9 cellular contexts compared by ENCODE assay signal in genomic region chr19:48111280-48111679, GRCh38. TPM values are rescaled to one million over a fixed set of nuclear protein-coding genes. Genes with fewer than 3 reads are reported as not detected.
DNase-seq lines count a peak whose midpoint lies in the region; ATAC-seq and TF ChIP-seq lines count a peak whose summit lies in the region.
"Had no signal": no experiment of that assay in that cellular context is flagged by ENCODE, and none has a peak within 500 bp of the region (broad histone marks: within the 10 kb centered on the region; RNA-seq: fewer than 3 reads in every experiment).

No MANE protein-coding gene starts in this region.

- POLR2A ChIA-PET in HCT116 (lab: Charles Lee), result interaction anchor here (1.2 to 1.4 kb wide), 3 partner anchors 13 to 92 kb away, joined by 4 to 6 read pairs (median 4); no protein-coding TSS in a partner anchor

- no peaks in the 10 kb centered on the region for H4K20me1 ChIP-seq in HCT116 (ENCODE audit: insufficient read depth)

- 0 out of 2 replicates have a peak overlapping the region, but pooled peaks have one; percentile 73 for H3K9ac ChIP-seq in HCT116 (ENCODE audit: low read length)

- intact Hi-C loops in HCT116 (cut with micrococcal nuclease) (no loop called here), gastrocnemius medialis (cut with DNase I; ENCODE audit: low total_unique reads) (no loop called here)

- peaks cover 15 to 29% of the 10 kb centered on the region in 2 experiments for H3K4me1 ChIP-seq in HCT116 (ENCODE audit: control insufficient read depth in 1 of 2, insufficient read depth in 2 of 2, low read length in 2 of 2)
- peaks cover 25 to 34% of the 10 kb centered on the region in 2 donors for H3K4me1 ChIP-seq in gastrocnemius medialis

- peak overlapping the region; percentile 68 to 72; a peak in 3 of 4 replicates for H3K4me3 ChIP-seq in HCT116 (replicated peaks in 1 of 2; ENCODE audit: low read depth in 1 of 2, low read length in 2 of 2)
- H3K4me3 ChIP-seq in gastrocnemius medialis, result peak overlapping the region in 2 of 4 donors; percentile 55 to 66

- peak overlapping the region in 1 of 2 donors; percentile 96 for H3K27ac Mint-ChIP-seq in effector memory CD8-positive, alpha-beta T cell

- no peak for DNase-seq in HCT116 (ENCODE audit: low read depth, low spot score)
- DNase-seq in NCI-H748 (lab: John Stamatoyannopoulos, UW; ENCODE audit: unreplicated experiment), result peak; percentile 73
- no peak for DNase-seq in effector memory CD8-positive, alpha-beta T cell
- no peak for DNase-seq in gastrocnemius medialis
- DNase-seq in AG20443 (ENCODE audit: low spot score), result no peak
- no peak for DNase-seq in T-helper 9 cell
- no peak for DNase-seq in GM03348 (ENCODE audit: low spot score)
- DNase-seq: NCI-H1105 treated with DMSO at 0.1 percent for 48 hours had no signal

- no peaks in the 10 kb centered on the region for H3K9me3 Mint-ChIP-seq in effector memory CD8-positive, alpha-beta T cell

- H3K27ac ChIP-seq in HCT116 (ENCODE audit: low read depth, low read length) (peak overlapping the region; percentile 88), gastrocnemius medialis (peak overlapping the region; percentile 90 to 99 (median 96))

- TF ChIP-seq POLR2A in HCT116 (IDR thresholded peaks at IDR 0.05; ENCODE audit: borderline replicate concordance, extremely low read depth, insufficient read depth, insufficient read length) (no peak), gastrocnemius medialis (IDR thresholded peaks at IDR 0.05) (no peak)

- no peak for TF ChIP-seq RAD21 in HCT116 (IDR thresholded peaks at IDR 0.05; ENCODE audit: low read depth)

- H3K4me3 Mint-ChIP-seq in effector memory CD8-positive, alpha-beta T cell, result peak overlapping the region; percentile 1 to 86

- TF ChIP-seq CTCF in HCT116 (IDR thresholded peaks at IDR 0.05 in 2 of 3, conservative IDR thresholded peaks at IDR 0.05 in 1 of 3; ENCODE audit: borderline replicate concordance in 1 of 3, insufficient read depth in 1 of 3, low read depth in 2 of 3, low read length in 2 of 3), result no peak
- no peak for TF ChIP-seq CTCF in gastrocnemius medialis (IDR thresholded peaks at IDR 0.05 in 4 of 5, conservative IDR thresholded peaks at IDR 0.05 in 1 of 5)

- H3K9me3 ChIP-seq in HCT116 (ENCODE audit: control insufficient read depth in 1 of 2, insufficient read depth in 1 of 2, low read depth in 1 of 2, low read length in 2 of 2) (no peaks in the 10 kb centered on the region), gastrocnemius medialis (no peaks in the 10 kb centered on the region)

- no peaks in the 10 kb centered on the region for H3K9me2 ChIP-seq in HCT116 (ENCODE audit: insufficient read depth)

- RAD21 ChIA-PET in HCT116 (lab: Charles Lee; ENCODE audit: low non-redundant PET in 1 of 2, low total read pairs in 2 of 2, uncharacterized antibody in 2 of 2, unreplicated experiment in 2 of 2), result no interaction called here

- H2AFZ ChIP-seq in HCT116 (ENCODE audit: low read depth, low read length, poor library complexity, severe bottlenecking), result no peak overlapping the region

- BruUV-seq in HCT116 (replicated peaks; lab: Mats Ljungman, UMichigan), result no TSS peak

- H3K36me3 ChIP-seq in HCT116 (ENCODE audit: control insufficient read depth in 1 of 2, insufficient read depth in 2 of 2, low read length in 2 of 2), result peaks cover 0 to under 1% of the 10 kb centered on the region in 2 experiments; a peak in 1 of 4 replicates
- H3K36me3 ChIP-seq in gastrocnemius medialis, result no peaks in the 10 kb centered on the region

- peaks cover 10 to 20% of the 10 kb centered on the region in 2 donors for H3K4me1 Mint-ChIP-seq in effector memory CD8-positive, alpha-beta T cell (ENCODE audit: low read depth in 2 of 2)

- H3K79me2 ChIP-seq in HCT116 (ENCODE audit: insufficient read depth, low read length), result no peaks in the 10 kb centered on the region

- H3K27me3 ChIP-seq in HCT116 (ENCODE audit: insufficient read depth, low read length) (no peaks in the 10 kb centered on the region), gastrocnemius medialis (no peaks in the 10 kb centered on the region)

- ATAC-seq in HCT116 (no peak), gastrocnemius medialis (no peak), GM21825 (IDR thresholded peaks at IDR 0.05; ENCODE audit: unreplicated experiment) (no peak)
- ATAC-seq in effector memory CD8-positive, alpha-beta T cell (replicated peaks), result no peak

- H3K4me2 ChIP-seq in HCT116 (ENCODE audit: low read length), result peak overlapping the region; percentile 95

- CTCF ChIA-PET in HCT116 (lab: Charles Lee), result interaction anchor here (1.4 kb wide), 2 partner anchors 148 to 150 kb away, joined by 6 read pairs; no protein-coding TSS in a partner anchor

- peaks cover 18% of the 10 kb centered on the region for H3K36me3 Mint-ChIP-seq in effector memory CD8-positive, alpha-beta T cell (ENCODE audit: insufficient read depth)

- H3K27me3 Mint-ChIP-seq in effector memory CD8-positive, alpha-beta T cell, result no peaks in the 10 kb centered on the region

- in situ Hi-C loops in gastrocnemius medialis (cut with MboI; ENCODE audit: low sequenced_read_pairs in 4 of 4), result loop anchor here in 1 of 4 donors (25.0 kb wide), 1 partner anchor 149 kb away; no protein-coding TSS in a partner anchor

TF ChIP-seq in HCT116, 20 proteins besides CTCF, POLR2A, EP300 and RAD21:
- no peak for TF ChIP-seq EZH2phosphoT487 (IDR thresholded peaks at IDR 0.05; ENCODE audit: borderline replicate concordance)
- TF ChIP-seq TCF7L2 (IDR thresholded peaks at IDR 0.05; ENCODE audit: borderline replicate concordance, extremely low read depth, insufficient read depth, insufficient read length), result no peak
- TF ChIP-seq ZNF274 (IDR thresholded peaks at IDR 0.05; ENCODE audit: low read depth, low read length), result no peak
- no peak for TF ChIP-seq POLR2AphosphoS5 (IDR thresholded peaks at IDR 0.05; ENCODE audit: low read depth, low read length)
- no peak for TF ChIP-seq CBX3 (IDR thresholded peaks at IDR 0.05; ENCODE audit: low read depth)
- no peak for TF ChIP-seq JUND (IDR thresholded peaks at IDR 0.05)
- TF ChIP-seq SP1 (IDR thresholded peaks at IDR 0.05; ENCODE audit: low read depth), result no peak
- no peak for TF ChIP-seq MAX (IDR thresholded peaks at IDR 0.05)
- no peak for TF ChIP-seq ZFX (IDR thresholded peaks at IDR 0.05)

RNA-seq across cellular contexts. Expression of gene PLA2G4C, which starts 0.7 kb away (rescaled TPM):
- total RNA-seq in HCT116 (2021; ENCODE audit: unreplicated experiment) (1.7 TPM), gastrocnemius medialis (10 to 100 TPM; 25.7 to 61.1 (median 51.1) TPM)
- 1.2 and 2.5 TPM in 2 replicates for polyA plus RNA-seq in HCT116 (2012)

RNA-seq across cellular contexts. Expression of gene LIG1, which starts 58.9 kb away (rescaled TPM):
- 122 TPM for total RNA-seq in HCT116 (2021; ENCODE audit: unreplicated experiment)
- polyA plus RNA-seq in HCT116 (2012), result 95.7 and 113 TPM in 2 replicates
- 1 to 10 TPM; 3.7 to 9.2 (median 7.1) TPM for total RNA-seq in gastrocnemius medialis

RNA-seq across cellular contexts. Expression of gene ZSWIM9, which starts 59.2 kb away (rescaled TPM):
- total RNA-seq in HCT116 (2021; ENCODE audit: unreplicated experiment), result 10.2 TPM
- polyA plus RNA-seq in HCT116 (2012), result 7.3 and 8.6 TPM in 2 replicates
- total RNA-seq in gastrocnemius medialis, result 1 to 10 TPM; 1.6 to 8.4 (median 2.8) TPM

Comparison
In these comparisons a context has a peak if more than half of its experiments do, and no peak if none do; other contexts are left out.
1. RNA of gene LIG1, which starts 58.9 kb away (total RNA-seq): 122 TPM in HCT116 (single experiment); 3.7 to 9.2 TPM in gastrocnemius medialis; every median in the first group is over 10 times any median in the second.